ENCODE assay signal across 21 cellular contexts in genomic region chr5:179595916-179596315, GRCh38.
"Had no signal": no experiment of that assay in that cellular context is flagged by ENCODE, and none has a peak within 500 bp of the region (broad histone marks: within the 10 kb centered on the region; RNA-seq: fewer than 3 reads in every experiment).

No MANE protein-coding gene starts in this region.

- H3K27me3 Mint-ChIP-seq: activated CD4-positive, alpha-beta memory T cell treated with anti-CD3 and anti-CD28 coated beads, Interleukin-2, amount 10 ng/mL, durations not matched to agents 7 days and 5 days; activated naive CD8-positive, alpha-beta T cell treated with anti-CD3 and anti-CD28 coated beads for 36 hours had no signal

- H3K27ac Mint-ChIP-seq: activated CD4-positive, alpha-beta memory T cell treated with anti-CD3 and anti-CD28 coated beads, Interleukin-2, amount 10 ng/mL, durations not matched to agents 7 days and 5 days; activated naive CD8-positive, alpha-beta T cell treated with anti-CD3 and anti-CD28 coated beads for 36 hours; endodermal cell; nephron; WTC11 had no signal

- ATAC-seq: right cardiac atrium, WTC11 had no signal

- H3K4me1 ChIP-seq: prostate gland, transverse colon had no signal

- H3K9me3 Mint-ChIP-seq: activated CD4-positive, alpha-beta memory T cell treated with anti-CD3 and anti-CD28 coated beads, Interleukin-2, amount 10 ng/mL, durations not matched to agents 7 days and 5 days; activated naive CD8-positive, alpha-beta T cell treated with anti-CD3 and anti-CD28 coated beads for 36 hours; endodermal cell; nephron; WTC11 had no signal

- H3K27ac ChIP-seq: cardiac muscle cell, prostate gland, transverse colon had no signal

- H3K4me3 Mint-ChIP-seq: activated CD4-positive, alpha-beta memory T cell treated with anti-CD3 and anti-CD28 coated beads, Interleukin-2, amount 10 ng/mL, durations not matched to agents 7 days and 5 days; activated naive CD8-positive, alpha-beta T cell treated with anti-CD3 and anti-CD28 coated beads for 36 hours; endodermal cell; nephron; WTC11 had no signal

- DNase-seq: activated CD4-positive, alpha-beta memory T cell treated with anti-CD3 and anti-CD28 coated beads, Interleukin-2, amount 10 ng/mL, durations not matched to agents 7 days and 5 days; activated CD4-positive, alpha-beta T cell treated with anti-CD3 and anti-CD28 coated beads for 4 hours; activated gamma-delta T cell; activated naive CD8-positive, alpha-beta T cell treated with anti-CD3 and anti-CD28 coated beads for 36 hours; activated T-cell treated with anti-CD3 and anti-CD28 coated beads, Interleukin-2, amount 50 U/mL, for 48 hours; endodermal cell; foreskin melanocyte; head of caudate nucleus; mesendoderm; right cardiac atrium; small intestine; stimulated activated CD4-positive, alpha-beta T cell treated with anti-CD3 and anti-CD28 coated beads, Interleukin-4, amount 100 ng/mL, for 24 hours; stimulated activated naive CD4-positive, alpha-beta T cell treated with Interleukin-2 at 50 U/mL for 16 hours; substantia nigra; transverse colon had no signal

- FAIRE-seq: small intestine, TTC549 had no signal

- H3K4me3 ChIP-seq: cardiac muscle cell, dorsolateral prefrontal cortex, prostate gland, transverse colon had no signal

- H3K4me1 Mint-ChIP-seq: activated CD4-positive, alpha-beta memory T cell treated with anti-CD3 and anti-CD28 coated beads, Interleukin-2, amount 10 ng/mL, durations not matched to agents 7 days and 5 days; activated naive CD8-positive, alpha-beta T cell treated with anti-CD3 and anti-CD28 coated beads for 36 hours; nephron; WTC11 had no signal

- H3K9me3 ChIP-seq: prostate gland, transverse colon had no signal

- H3K27me3 ChIP-seq: cardiac muscle cell, dorsolateral prefrontal cortex, transverse colon had no signal
